ENCODE assay signal across 1 cellular context in the genomic region with DNA sequence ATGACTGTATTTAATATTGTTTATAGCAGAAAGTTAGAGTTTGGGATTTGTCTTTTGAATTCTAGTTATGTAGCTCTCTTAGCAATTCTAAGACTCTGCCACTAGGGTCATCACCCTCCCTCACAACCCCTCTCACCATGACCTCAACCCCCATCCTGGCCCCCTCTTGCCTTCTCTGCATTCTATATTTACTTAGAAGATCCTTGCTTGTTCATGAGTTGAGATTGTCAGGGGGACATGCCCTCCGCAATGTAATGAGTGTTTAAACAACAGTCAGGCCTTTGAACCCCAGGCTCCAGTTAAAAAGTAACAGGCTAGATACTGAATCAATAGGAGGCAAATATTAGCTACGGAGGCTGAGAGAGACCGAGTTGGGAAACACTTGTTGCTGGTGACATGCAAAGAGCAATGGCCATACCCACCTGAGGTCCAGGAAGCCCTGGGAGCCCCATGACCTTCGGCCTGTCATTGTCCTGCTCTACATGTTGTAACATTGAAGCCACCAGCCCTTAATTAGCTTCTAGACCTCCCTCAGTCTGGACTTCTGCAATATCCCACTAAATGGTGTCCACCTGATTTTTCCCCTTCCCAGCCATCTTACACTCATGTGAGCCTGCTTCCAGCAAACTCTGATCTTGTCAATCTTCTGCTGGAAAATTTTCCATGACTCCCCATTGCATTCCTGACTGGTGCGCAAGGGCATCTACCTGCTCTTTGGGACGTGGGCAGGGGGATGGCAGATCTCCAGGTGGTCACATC.
TF ChIP-seq lines count a peak whose summit lies in the region.

No MANE protein-coding gene starts in this region.

TF ChIP-seq in GM23338, 12 proteins besides CTCF, POLR2A, EP300 and RAD21:
- TF ChIP-seq, protein P1, sequence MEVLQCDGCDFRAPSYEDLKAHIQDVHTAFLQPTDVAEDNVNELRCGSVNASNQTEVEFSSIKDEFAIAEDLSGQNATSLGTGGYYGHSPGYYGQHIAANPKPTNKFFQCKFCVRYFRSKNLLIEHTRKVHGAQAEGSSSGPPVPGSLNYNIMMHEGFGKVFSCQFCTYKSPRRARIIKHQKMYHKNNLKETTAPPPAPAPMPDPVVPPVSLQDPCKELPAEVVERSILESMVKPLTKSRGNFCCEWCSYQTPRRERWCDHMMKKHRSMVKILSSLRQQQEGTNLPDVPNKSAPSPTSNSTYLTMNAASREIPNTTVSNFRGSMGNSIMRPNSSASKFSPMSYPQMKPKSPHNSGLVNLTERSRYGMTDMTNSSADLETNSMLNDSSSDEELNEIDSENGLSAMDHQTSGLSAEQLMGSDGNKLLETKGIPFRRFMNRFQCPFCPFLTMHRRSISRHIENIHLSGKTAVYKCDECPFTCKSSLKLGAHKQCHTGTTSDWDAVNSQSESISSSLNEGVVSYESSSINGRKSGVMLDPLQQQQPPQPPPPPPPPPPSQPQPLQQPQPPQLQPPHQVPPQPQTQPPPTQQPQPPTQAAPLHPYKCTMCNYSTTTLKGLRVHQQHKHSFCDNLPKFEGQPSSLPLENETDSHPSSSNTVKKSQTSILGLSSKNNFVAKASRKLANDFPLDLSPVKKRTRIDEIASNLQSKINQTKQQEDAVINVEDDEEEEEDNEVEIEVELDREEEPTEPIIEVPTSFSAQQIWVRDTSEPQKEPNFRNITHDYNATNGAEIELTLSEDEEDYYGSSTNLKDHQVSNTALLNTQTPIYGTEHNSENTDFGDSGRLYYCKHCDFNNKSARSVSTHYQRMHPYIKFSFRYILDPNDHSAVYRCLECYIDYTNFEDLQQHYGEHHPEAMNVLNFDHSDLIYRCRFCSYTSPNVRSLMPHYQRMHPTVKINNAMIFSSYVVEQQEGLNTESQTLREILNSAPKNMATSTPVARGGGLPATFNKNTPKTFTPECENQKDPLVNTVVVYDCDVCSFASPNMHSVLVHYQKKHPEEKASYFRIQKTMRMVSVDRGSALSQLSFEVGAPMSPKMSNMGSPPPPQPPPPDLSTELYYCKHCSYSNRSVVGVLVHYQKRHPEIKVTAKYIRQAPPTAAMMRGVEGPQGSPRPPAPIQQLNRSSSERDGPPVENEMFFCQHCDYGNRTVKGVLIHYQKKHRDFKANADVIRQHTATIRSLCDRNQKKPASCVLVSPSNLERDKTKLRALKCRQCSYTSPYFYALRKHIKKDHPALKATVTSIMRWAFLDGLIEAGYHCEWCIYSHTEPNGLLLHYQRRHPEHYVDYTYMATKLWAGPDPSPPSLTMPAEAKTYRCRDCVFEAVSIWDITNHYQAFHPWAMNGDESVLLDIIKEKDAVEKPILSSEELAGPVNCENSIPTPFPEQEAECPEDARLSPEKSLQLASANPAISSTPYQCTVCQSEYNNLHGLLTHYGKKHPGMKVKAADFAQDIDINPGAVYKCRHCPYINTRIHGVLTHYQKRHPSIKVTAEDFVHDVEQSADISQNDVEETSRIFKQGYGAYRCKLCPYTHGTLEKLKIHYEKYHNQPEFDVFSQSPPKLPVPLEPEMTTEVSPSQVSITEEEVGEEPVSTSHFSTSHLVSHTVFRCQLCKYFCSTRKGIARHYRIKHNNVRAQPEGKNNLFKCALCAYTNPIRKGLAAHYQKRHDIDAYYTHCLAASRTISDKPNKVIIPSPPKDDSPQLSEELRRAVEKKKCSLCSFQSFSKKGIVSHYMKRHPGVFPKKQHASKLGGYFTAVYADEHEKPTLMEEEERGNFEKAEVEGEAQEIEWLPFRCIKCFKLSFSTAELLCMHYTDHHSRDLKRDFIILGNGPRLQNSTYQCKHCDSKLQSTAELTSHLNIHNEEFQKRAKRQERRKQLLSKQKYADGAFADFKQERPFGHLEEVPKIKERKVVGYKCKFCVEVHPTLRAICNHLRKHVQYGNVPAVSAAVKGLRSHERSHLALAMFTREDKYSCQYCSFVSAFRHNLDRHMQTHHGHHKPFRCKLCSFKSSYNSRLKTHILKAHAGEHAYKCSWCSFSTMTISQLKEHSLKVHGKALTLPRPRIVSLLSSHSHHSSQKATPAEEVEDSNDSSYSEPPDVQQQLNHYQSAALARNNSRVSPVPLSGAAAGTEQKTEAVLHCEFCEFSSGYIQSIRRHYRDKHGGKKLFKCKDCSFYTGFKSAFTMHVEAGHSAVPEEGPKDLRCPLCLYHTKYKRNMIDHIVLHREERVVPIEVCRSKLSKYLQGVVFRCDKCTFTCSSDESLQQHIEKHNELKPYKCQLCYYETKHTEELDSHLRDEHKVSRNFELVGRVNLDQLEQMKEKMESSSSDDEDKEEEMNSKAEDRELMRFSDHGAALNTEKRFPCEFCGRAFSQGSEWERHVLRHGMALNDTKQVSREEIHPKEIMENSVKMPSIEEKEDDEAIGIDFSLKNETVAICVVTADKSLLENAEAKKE (CRISPR knock-in tag; IDR thresholded peaks at IDR 0.05) = no peak
- TF ChIP-seq EZH2phosphoT487 (IDR thresholded peaks at IDR 0.05; ENCODE audit: unreplicated experiment) (no peak), POLR2AphosphoS5 (IDR thresholded peaks at IDR 0.05; ENCODE audit: low read depth) (no peak), JUNB (IDR thresholded peaks at IDR 0.05; ENCODE audit: unreplicated experiment) (no peak), ZNF114 (CRISPR knock-in tag; IDR thresholded peaks at IDR 0.05) (no peak)
- TF ChIP-seq, protein P2, sequence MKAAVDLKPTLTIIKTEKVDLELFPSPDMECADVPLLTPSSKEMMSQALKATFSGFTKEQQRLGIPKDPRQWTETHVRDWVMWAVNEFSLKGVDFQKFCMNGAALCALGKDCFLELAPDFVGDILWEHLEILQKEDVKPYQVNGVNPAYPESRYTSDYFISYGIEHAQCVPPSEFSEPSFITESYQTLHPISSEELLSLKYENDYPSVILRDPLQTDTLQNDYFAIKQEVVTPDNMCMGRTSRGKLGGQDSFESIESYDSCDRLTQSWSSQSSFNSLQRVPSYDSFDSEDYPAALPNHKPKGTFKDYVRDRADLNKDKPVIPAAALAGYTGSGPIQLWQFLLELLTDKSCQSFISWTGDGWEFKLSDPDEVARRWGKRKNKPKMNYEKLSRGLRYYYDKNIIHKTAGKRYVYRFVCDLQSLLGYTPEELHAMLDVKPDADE (IDR thresholded peaks at IDR 0.05) = no peak
- TF ChIP-seq, protein P3, sequence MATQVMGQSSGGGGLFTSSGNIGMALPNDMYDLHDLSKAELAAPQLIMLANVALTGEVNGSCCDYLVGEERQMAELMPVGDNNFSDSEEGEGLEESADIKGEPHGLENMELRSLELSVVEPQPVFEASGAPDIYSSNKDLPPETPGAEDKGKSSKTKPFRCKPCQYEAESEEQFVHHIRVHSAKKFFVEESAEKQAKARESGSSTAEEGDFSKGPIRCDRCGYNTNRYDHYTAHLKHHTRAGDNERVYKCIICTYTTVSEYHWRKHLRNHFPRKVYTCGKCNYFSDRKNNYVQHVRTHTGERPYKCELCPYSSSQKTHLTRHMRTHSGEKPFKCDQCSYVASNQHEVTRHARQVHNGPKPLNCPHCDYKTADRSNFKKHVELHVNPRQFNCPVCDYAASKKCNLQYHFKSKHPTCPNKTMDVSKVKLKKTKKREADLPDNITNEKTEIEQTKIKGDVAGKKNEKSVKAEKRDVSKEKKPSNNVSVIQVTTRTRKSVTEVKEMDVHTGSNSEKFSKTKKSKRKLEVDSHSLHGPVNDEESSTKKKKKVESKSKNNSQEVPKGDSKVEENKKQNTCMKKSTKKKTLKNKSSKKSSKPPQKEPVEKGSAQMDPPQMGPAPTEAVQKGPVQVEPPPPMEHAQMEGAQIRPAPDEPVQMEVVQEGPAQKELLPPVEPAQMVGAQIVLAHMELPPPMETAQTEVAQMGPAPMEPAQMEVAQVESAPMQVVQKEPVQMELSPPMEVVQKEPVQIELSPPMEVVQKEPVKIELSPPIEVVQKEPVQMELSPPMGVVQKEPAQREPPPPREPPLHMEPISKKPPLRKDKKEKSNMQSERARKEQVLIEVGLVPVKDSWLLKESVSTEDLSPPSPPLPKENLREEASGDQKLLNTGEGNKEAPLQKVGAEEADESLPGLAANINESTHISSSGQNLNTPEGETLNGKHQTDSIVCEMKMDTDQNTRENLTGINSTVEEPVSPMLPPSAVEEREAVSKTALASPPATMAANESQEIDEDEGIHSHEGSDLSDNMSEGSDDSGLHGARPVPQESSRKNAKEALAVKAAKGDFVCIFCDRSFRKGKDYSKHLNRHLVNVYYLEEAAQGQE (IDR thresholded peaks at IDR 0.05; ENCODE audit: unreplicated experiment) = no peak
